Comparison of ENCODE assay signal across 15 cellular contexts in the genomic region with DNA sequence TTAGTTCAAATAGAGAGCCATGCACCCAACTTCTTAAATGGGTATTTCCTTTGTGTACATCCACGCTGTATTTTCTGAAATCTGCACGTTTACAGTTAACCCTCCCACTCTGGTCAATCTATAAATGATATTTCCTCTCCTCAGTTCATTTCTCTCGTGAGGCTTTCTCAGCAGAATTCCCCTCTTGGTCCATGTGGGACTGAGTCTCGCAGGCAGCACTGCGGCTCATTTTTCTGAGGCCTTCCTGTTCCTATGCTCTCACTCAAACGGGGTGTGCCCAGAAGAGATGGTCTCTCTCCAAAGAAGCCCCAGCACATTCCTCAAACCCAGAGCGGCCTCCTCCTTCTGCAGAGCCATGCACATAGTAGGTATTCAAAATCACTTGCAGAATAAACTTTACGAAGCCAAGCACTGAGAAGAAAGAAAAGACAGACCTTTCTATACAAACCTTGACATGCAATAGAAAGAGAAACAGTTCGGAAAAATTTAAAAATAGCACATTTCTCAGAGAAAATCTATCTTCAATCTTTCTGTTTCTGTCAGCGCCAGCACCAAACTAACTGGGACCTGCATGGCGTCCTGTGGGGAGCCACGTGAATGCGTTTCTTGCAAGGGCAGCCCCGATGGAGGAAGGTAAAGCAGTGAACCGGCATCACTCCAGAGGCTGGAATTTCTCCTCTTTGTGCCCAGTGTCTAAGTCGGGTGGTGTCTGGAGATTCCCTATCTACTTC.
A peak's percentile ranks its signal among the peaks of the same experiment; 100 is the strongest.
DNase-seq lines count a peak whose midpoint lies in the region; ATAC-seq and TF ChIP-seq lines count a peak whose summit lies in the region.
"Had no signal": no experiment of that assay in that cellular context is flagged by ENCODE, and none has a peak within 500 bp of the region (broad histone marks: within the 10 kb centered on the region; RNA-seq: fewer than 3 reads in every experiment).

No MANE protein-coding gene starts in this region.

- no peak overlapping the region for H3K4me3 ChIP-seq in cardiac muscle cell
- H3K4me3 ChIP-seq in gastrocnemius medialis: no peak overlapping the region
- H3K4me3 ChIP-seq: pancreas had no signal

- H3K36me3 Mint-ChIP-seq in central memory CD8-positive, alpha-beta T cell (ENCODE audit: insufficient read depth): peaks cover 3% of the 10 kb centered on the region

- peaks cover 36% of the 10 kb centered on the region for H3K4me1 ChIP-seq in cardiac muscle cell (ENCODE audit: low read depth)
- H3K4me1 ChIP-seq in gastrocnemius medialis: peaks cover 18 to 34% of the 10 kb centered on the region in 2 donors

- no peak for TF ChIP-seq POLR2A in gastrocnemius medialis (IDR thresholded peaks at IDR 0.05)

- in situ Hi-C loops in gastrocnemius medialis (cut with MboI; ENCODE audit: low sequenced_read_pairs in 4 of 4): no loop called here

- H3K27ac ChIP-seq in cardiac muscle cell: peak overlapping the region; percentile 30
- H3K27ac ChIP-seq in RWPE1: peak overlapping the region; percentile 52
- H3K27ac ChIP-seq in gastrocnemius medialis: peak overlapping the region in 3 of 4 donors; percentile 71 to 77 (median 73)
- H3K27ac ChIP-seq: HL-60, pancreas had no signal

- H3K9me3 ChIP-seq in cardiac muscle cell (ENCODE audit: low read depth) (no peaks in the 10 kb centered on the region), gastrocnemius medialis (no peaks in the 10 kb centered on the region)
- H3K9me3 ChIP-seq: pancreas had no signal

- H3K36me3 ChIP-seq in cardiac muscle cell (no peaks in the 10 kb centered on the region), gastrocnemius medialis (no peaks in the 10 kb centered on the region)
- H3K36me3 ChIP-seq: pancreas had no signal

- POLR2A ChIA-PET in RWPE1 (lab: Yijun Ruan, JAX; ENCODE audit: low non-redundant PET) (no interaction called here), GM10248 (lab: Yijun Ruan, JAX) (no interaction called here)

- no peak overlapping the region for H3K4me3 Mint-ChIP-seq in central memory CD8-positive, alpha-beta T cell

- TF ChIP-seq CTCF in cardiac muscle cell (IDR thresholded peaks at IDR 0.05; ENCODE audit: low read depth, low read length): no peak
- no peak for TF ChIP-seq CTCF in RWPE1 (conservative IDR thresholded peaks at IDR 0.05; ENCODE audit: low read depth)
- TF ChIP-seq CTCF in gastrocnemius medialis (IDR thresholded peaks at IDR 0.05 in 4 of 5, conservative IDR thresholded peaks at IDR 0.05 in 1 of 5): no peak
- TF ChIP-seq CTCF in GM10248 (IDR thresholded peaks at IDR 0.05; ENCODE audit: control extremely low read depth, extremely low read depth, low read depth, missing control alignments): no peak

- DNase-seq in cardiac muscle cell (ENCODE audit: low read depth in 1 of 2, low spot score in 1 of 2) (no peak), Right ventricle myocardium superior (no peak), RWPE1 (ENCODE audit: low spot score) (no peak), gastrocnemius medialis (no peak), NCI-H1417 (lab: John Stamatoyannopoulos, UW) (no peak), GM10248 (ENCODE audit: extremely low spot score) (no peak), RKO (ENCODE audit: low spot score) (no peak)
- no peak for DNase-seq in central memory CD8-positive, alpha-beta T cell (ENCODE audit: low spot score in 2 of 2)
- DNase-seq: DMS79 treated with DMSO at 0.1 percent for 48 hours, foreskin melanocyte, NCI-H2029, NCI-H446 treated with DMSO at 0.1 percent for 48 hours, pancreas, SW 1271 had no signal

- CTCF ChIA-PET in RWPE1 (lab: Yijun Ruan, JAX): no interaction called here
- CTCF ChIA-PET in GM10248 (lab: Yijun Ruan, JAX): interaction anchor here (2.5 kb wide), 1 partner anchor 19 kb away, joined by 6 read pairs; no protein-coding TSS in a partner anchor

- ATAC-seq in Right ventricle myocardium superior (ENCODE audit: poor library complexity) (no peak), gastrocnemius medialis (no peak)
- ATAC-seq in central memory CD8-positive, alpha-beta T cell (replicated peaks; ENCODE audit: extremely low read depth, poor library complexity, severe bottlenecking): no peak

- H3K27ac Mint-ChIP-seq in central memory CD8-positive, alpha-beta T cell (ENCODE audit: low read depth): peak overlapping the region; percentile 23

- H3K27me3 ChIP-seq in cardiac muscle cell (no peaks in the 10 kb centered on the region), gastrocnemius medialis (no peaks in the 10 kb centered on the region)
- H3K27me3 ChIP-seq: pancreas had no signal

- intact Hi-C loops in Right ventricle myocardium superior (cut with DNase I): no loop called here
- intact Hi-C loops in gastrocnemius medialis (cut with DNase I; ENCODE audit: low total_unique reads): no loop called here

- H3K4me1 Mint-ChIP-seq in central memory CD8-positive, alpha-beta T cell: peaks cover 7% of the 10 kb centered on the region

- H3K27me3 Mint-ChIP-seq in central memory CD8-positive, alpha-beta T cell: no peaks in the 10 kb centered on the region

- H3K9me3 Mint-ChIP-seq in central memory CD8-positive, alpha-beta T cell: no peaks in the 10 kb centered on the region
